ENCODE assay signal across 18 cellular contexts in the genomic region with DNA sequence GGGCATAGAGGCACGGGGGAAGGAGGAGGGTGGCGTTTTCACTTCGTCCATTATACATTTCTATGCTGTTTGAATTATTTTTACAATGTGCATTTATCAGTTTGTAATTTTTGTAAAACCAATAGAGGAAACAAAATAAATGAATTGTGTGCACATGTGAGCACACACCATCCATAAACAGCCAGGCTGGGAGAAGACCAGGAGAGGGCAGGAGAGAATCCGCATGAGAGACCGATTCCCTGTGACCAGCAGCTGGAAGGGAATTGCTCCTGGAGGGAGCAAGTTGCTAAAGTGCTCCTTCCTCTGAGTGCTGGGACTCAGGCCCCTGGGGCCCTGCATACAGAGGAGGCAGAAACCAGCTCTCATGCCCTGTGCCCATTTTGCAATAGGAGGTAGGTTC.
A peak's percentile ranks its signal among the peaks of the same experiment; 100 is the strongest.
DNase-seq lines count a peak whose midpoint lies in the region; ATAC-seq and TF ChIP-seq lines count a peak whose summit lies in the region.
"Had no signal": no experiment of that assay in that cellular context is flagged by ENCODE, and none has a peak within 500 bp of the region (broad histone marks: within the 10 kb centered on the region; RNA-seq: fewer than 3 reads in every experiment).

No MANE protein-coding gene starts in this region.

- DNase-seq in left ventricle myocardium inferior: no peak
- no peak for DNase-seq in Right ventricle myocardium superior
- no peak for DNase-seq in HFF-Myc (ENCODE audit: extremely low read depth, low read depth)
- no peak for DNase-seq in epithelial cell of proximal tubule (ENCODE audit: low read depth)
- no peak for DNase-seq in HUDEP-2 (lab: John Stamatoyannopoulos, UW; ENCODE audit: unreplicated experiment in 76 of 76)
- no peak for DNase-seq in transverse colon
- DNase-seq in neural progenitor cell (ENCODE audit: low spot score): no peak
- DNase-seq: 8988T; BE2C; CD8-positive, alpha-beta T cell; DND-41; NCI-H1048; NCI-H446 treated with DMSO at 0.1 percent for 48 hours; NCI-H748 treated with DMSO at 0.1 percent for 48 hours had no signal

- peaks cover 6% of the 10 kb centered on the region for H3K9me3 ChIP-seq in left ventricle myocardium inferior (replicated peaks)
- H3K9me3 ChIP-seq in transverse colon: no peaks in the 10 kb centered on the region
- H3K9me3 ChIP-seq in neural progenitor cell (ENCODE audit: low read depth): no peaks in the 10 kb centered on the region
- H3K9me3 ChIP-seq: BE2C, HAP-1 had no signal

- H3K4me3 ChIP-seq in left ventricle myocardium inferior (no peak overlapping the region), HFF-Myc (replicated peaks; ENCODE audit: low read depth, low read length) (no peak overlapping the region), epithelial cell of proximal tubule (ENCODE audit: low read depth, low read length) (no peak overlapping the region), transverse colon (no peak overlapping the region), neural progenitor cell (no peak overlapping the region)
- H3K4me3 ChIP-seq: HAP-1, K562, PC-9 had no signal

- H3K27me3 ChIP-seq in left ventricle myocardium inferior (ENCODE audit: low read depth) (no peaks in the 10 kb centered on the region), transverse colon (no peaks in the 10 kb centered on the region), neural progenitor cell (no peaks in the 10 kb centered on the region)
- H3K27me3 ChIP-seq: BE2C had no signal

- H2AFZ ChIP-seq in neural progenitor cell (replicated peaks): no peak overlapping the region
- H2AFZ ChIP-seq: PC-9 had no signal

- H3K4me1 ChIP-seq in left ventricle myocardium inferior (no peaks in the 10 kb centered on the region), transverse colon (no peaks in the 10 kb centered on the region), neural progenitor cell (no peaks in the 10 kb centered on the region)
- H3K4me1 ChIP-seq: BE2C, HAP-1 had no signal

- H3K79me2 ChIP-seq in neural progenitor cell (ENCODE audit: low read depth): no peaks in the 10 kb centered on the region

- H4K20me1 ChIP-seq in neural progenitor cell (ENCODE audit: low read depth): no peaks in the 10 kb centered on the region

- H3K4me3 Mint-ChIP-seq in neural progenitor cell: no peak overlapping the region
- H3K4me3 Mint-ChIP-seq: CD8-positive, alpha-beta T cell had no signal

- no peak for TF ChIP-seq EP300 in transverse colon (IDR thresholded peaks at IDR 0.05; ENCODE audit: low read depth)

- H3K36me3 ChIP-seq in left ventricle myocardium inferior (no peaks in the 10 kb centered on the region), transverse colon (no peaks in the 10 kb centered on the region), neural progenitor cell (no peaks in the 10 kb centered on the region)
- H3K36me3 ChIP-seq: BE2C, HAP-1 had no signal

- no peak overlapping the region for H3K4me2 ChIP-seq in neural progenitor cell
- H3K4me2 ChIP-seq: PC-9 had no signal

- TF ChIP-seq CTCF in left ventricle myocardium inferior (IDR thresholded peaks at IDR 0.05; ENCODE audit: borderline replicate concordance) (peak; percentile 17), HFF-Myc (IDR thresholded peaks at IDR 0.05; ENCODE audit: low read depth, low read length, missing control alignments) (peak; percentile 6), epithelial cell of proximal tubule (conservative IDR thresholded peaks at IDR 0.05; ENCODE audit: low read depth, low read length) (peak; percentile 5), transverse colon (IDR thresholded peaks at IDR 0.05) (no peak), neural progenitor cell (IDR thresholded peaks at IDR 0.05) (no peak)

- in situ Hi-C loops in transverse colon (cut with MboI; ENCODE audit: low pct_ligation_motif_present in 1 of 4, low pct_unique_long_range_greater_than_20kb in 1 of 4, low sequenced_read_pairs in 3 of 4): no loop called here

- TF ChIP-seq POLR2A in transverse colon (IDR thresholded peaks at IDR 0.05): no peak

- no peaks in the 10 kb centered on the region for H3F3A ChIP-seq in neural progenitor cell (ENCODE audit: low read depth)

- no peaks in the 10 kb centered on the region for H3K27me3 Mint-ChIP-seq in neural progenitor cell (ENCODE audit: insufficient read depth, low read depth)

- no peak overlapping the region for H3K27ac Mint-ChIP-seq in neural progenitor cell
- H3K27ac Mint-ChIP-seq: CD8-positive, alpha-beta T cell had no signal

- H3K9me3 Mint-ChIP-seq in neural progenitor cell: peaks cover 3% of the 10 kb centered on the region

- H3K9ac ChIP-seq in neural progenitor cell: no peak overlapping the region

- intact Hi-C loops in left ventricle myocardium inferior (cut with micrococcal nuclease): no loop called here
- intact Hi-C loops in Right ventricle myocardium superior (cut with DNase I): no loop called here
- intact Hi-C loops in transverse colon (cut with DNase I; ENCODE audit: low total_unique reads): no loop called here

- 76 to 77% methylated on average over 3 to 5 of the region's 5 CpGs for WGBS in transverse colon (ENCODE audit: low coverage in 1 of 2), 2 donors

- H3K36me3 Mint-ChIP-seq in neural progenitor cell: no peaks in the 10 kb centered on the region
- H3K36me3 Mint-ChIP-seq: CD8-positive, alpha-beta T cell had no signal

- peaks cover 3% of the 10 kb centered on the region for H3K4me1 Mint-ChIP-seq in neural progenitor cell

- H3K27ac ChIP-seq in left ventricle myocardium inferior (replicated peaks) (no peak overlapping the region), transverse colon (no peak overlapping the region), neural progenitor cell (no peak overlapping the region)
- H3K27ac ChIP-seq: PC-9 had no signal

- no peak for ATAC-seq in Right ventricle myocardium superior (ENCODE audit: poor library complexity)
- no peak for ATAC-seq in HG02763 (IDR thresholded peaks at IDR 0.05; ENCODE audit: unreplicated experiment)
- ATAC-seq: CD8-positive, alpha-beta T cell; K562 had no signal

Comparison
In these comparisons a context has a peak if more than half of its experiments do, and no peak if none do; other contexts are left out.
1. CTCF ChIP-seq: peak in left ventricle myocardium inferior (single experiment), HFF-Myc (single experiment) and epithelial cell of proximal tubule (single experiment); none in transverse colon (0 of 5) and neural progenitor cell (single experiment).